Comparison of ENCODE assay signal across 8 cellular contexts in the genomic region with DNA sequence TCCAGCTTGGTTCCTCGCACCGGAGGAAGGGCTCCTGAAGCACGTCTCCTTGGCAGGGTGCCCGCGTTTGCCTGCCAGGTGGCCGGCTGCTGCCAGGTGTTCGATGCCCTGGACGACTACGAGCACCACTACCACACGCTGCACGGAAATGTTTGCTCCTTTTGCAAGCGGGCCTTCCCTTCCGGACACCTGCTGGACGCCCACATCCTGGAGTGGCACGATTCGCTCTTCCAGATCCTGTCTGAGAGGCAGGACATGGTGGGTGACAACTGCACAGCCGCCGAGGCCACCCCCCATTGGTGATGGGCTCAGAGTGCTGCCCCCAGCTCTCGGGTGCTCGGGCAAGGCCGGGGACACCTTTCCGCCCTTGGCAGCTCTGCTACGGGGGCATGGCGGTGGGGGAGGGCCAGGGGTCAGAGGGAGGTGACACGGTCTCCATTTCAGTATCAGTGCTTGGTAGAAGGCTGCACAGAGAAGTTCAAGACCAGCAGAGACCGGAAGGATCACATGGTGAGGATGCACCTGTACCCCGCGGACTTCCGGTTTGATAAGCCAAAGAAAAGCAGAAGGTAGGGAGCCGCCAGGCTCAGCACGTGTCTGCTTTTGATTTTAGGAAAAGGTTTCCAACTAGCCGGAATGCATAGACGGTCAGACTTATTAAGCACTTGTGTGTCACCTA. TPM values are rescaled to one million over a fixed set of nuclear protein-coding genes. Genes with fewer than 3 reads are reported as not detected.
DNase-seq lines count a peak whose midpoint lies in the region; ATAC-seq and TF ChIP-seq lines count a peak whose summit lies in the region.

No MANE protein-coding gene starts in this region.

- H3K9me2 ChIP-seq in Karpas-422 (replicated peaks; ENCODE audit: insufficient read depth, low read length), result no peaks in the 10 kb centered on the region

- TF ChIP-seq CTCF in C4-2B (conservative IDR thresholded peaks at IDR 0.05) (no peak), vagina (IDR thresholded peaks at IDR 0.05) (no peak)

- H3K27me3 ChIP-seq in Karpas-422 (ENCODE audit: low read length) (no peaks in the 10 kb centered on the region), mucosa of rectum (ENCODE audit: control insufficient read depth in 2 of 2, insufficient read depth in 2 of 2, low read length in 2 of 2) (no peaks in the 10 kb centered on the region), vagina (no peaks in the 10 kb centered on the region)

- H3K9me3 Mint-ChIP-seq in activated naive CD8-positive, alpha-beta T cell treated with anti-CD3 and anti-CD28 coated beads, Interleukin-2, amount 50 U/mL, for 24 hours, result no peaks in the 10 kb centered on the region

- H3K27ac ChIP-seq in C4-2B (peak overlapping the region; percentile 92), Karpas-422 (ENCODE audit: low read length) (no peak overlapping the region), mucosa of rectum (ENCODE audit: low read depth in 2 of 2, low read length in 2 of 2) (peak overlapping the region; percentile 87 to 96), vagina (no peak overlapping the region)

- no peak overlapping the region for H3K27ac Mint-ChIP-seq in activated naive CD8-positive, alpha-beta T cell treated with anti-CD3 and anti-CD28 coated beads, Interleukin-2, amount 50 U/mL, for 24 hours

- H4K20me1 ChIP-seq in Karpas-422 (ENCODE audit: insufficient read depth, low read depth, low read length), result peaks cover 26% of the 10 kb centered on the region; the same call in 1 of the 2 replicates

- H3K9me3 ChIP-seq in Karpas-422 (ENCODE audit: low read length) (no peaks in the 10 kb centered on the region), mucosa of rectum (ENCODE audit: control insufficient read depth in 2 of 2, low read length in 2 of 2) (no peaks in the 10 kb centered on the region), vagina (no peaks in the 10 kb centered on the region)

- H3K4me1 ChIP-seq in Karpas-422 (ENCODE audit: low read length) (peaks cover 18% of the 10 kb centered on the region), mucosa of rectum (ENCODE audit: control insufficient read depth in 2 of 2, insufficient read depth in 2 of 2, low read length in 2 of 2) (peaks cover 20 to 27% of the 10 kb centered on the region in 2 donors), vagina (peaks cover 37% of the 10 kb centered on the region)

- no peak for TF ChIP-seq POLR2A in vagina (IDR thresholded peaks at IDR 0.05)

- intact Hi-C loops in vagina (cut with DNase I), result loop anchor here (5.0 kb wide), 1 partner anchor 82 kb away; the partner anchor contains the start of gene MTG1

- peaks cover 40% of the 10 kb centered on the region for H3K79me2 ChIP-seq in Karpas-422 (ENCODE audit: low read length)

- H3K36me3 ChIP-seq in Karpas-422 (ENCODE audit: insufficient read depth, low read length) (peaks cover 16% of the 10 kb centered on the region), mucosa of rectum (ENCODE audit: control insufficient read depth in 2 of 2, insufficient read depth in 2 of 2, low read length in 2 of 2) (peaks cover 14 to 16% of the 10 kb centered on the region in 2 donors), vagina (peaks cover 0 to 14% of the 10 kb centered on the region in 2 donors)

- peaks cover 32% of the 10 kb centered on the region for H3K4me1 Mint-ChIP-seq in activated naive CD8-positive, alpha-beta T cell treated with anti-CD3 and anti-CD28 coated beads, Interleukin-2, amount 50 U/mL, for 24 hours

- peak overlapping the region; percentile 91 for H3K4me2 ChIP-seq in Karpas-422 (ENCODE audit: low read depth, low read length, poor library complexity, severe bottlenecking)

- H3K36me3 Mint-ChIP-seq in activated naive CD8-positive, alpha-beta T cell treated with anti-CD3 and anti-CD28 coated beads, Interleukin-2, amount 50 U/mL, for 24 hours (ENCODE audit: low read depth), result peaks cover 26% of the 10 kb centered on the region

- H3K4me3 Mint-ChIP-seq in activated naive CD8-positive, alpha-beta T cell treated with anti-CD3 and anti-CD28 coated beads, Interleukin-2, amount 50 U/mL, for 24 hours, result peak overlapping the region; percentile 69

- H2AFZ ChIP-seq in Karpas-422 (ENCODE audit: low read length), result no peak overlapping the region

- DNase-seq in Karpas-422 (no peak), midbrain (lab: John Stamatoyannopoulos, UW) (no peak), vagina (ENCODE audit: extremely low spot score in 2 of 2) (no peak)
- no peak for DNase-seq in activated naive CD8-positive, alpha-beta T cell treated with anti-CD3 and anti-CD28 coated beads, Interleukin-2, amount 50 U/mL, for 24 hours
- DNase-seq in activated CD8-positive, alpha-beta memory T cell treated with anti-CD3 and anti-CD28 coated beads for 24 hours, result no peak

- peaks cover 2% of the 10 kb centered on the region for H3K27me3 Mint-ChIP-seq in activated naive CD8-positive, alpha-beta T cell treated with anti-CD3 and anti-CD28 coated beads, Interleukin-2, amount 50 U/mL, for 24 hours

- no peak overlapping the region for H3K9ac ChIP-seq in Karpas-422 (ENCODE audit: low read length)
- peak overlapping the region; percentile 41 to 54 for H3K9ac ChIP-seq in mucosa of rectum (ENCODE audit: low read depth in 1 of 2, low read length in 2 of 2)

- no peak for ATAC-seq in activated naive CD8-positive, alpha-beta T cell treated with anti-CD3 and anti-CD28 coated beads, Interleukin-2, amount 50 U/mL, for 24 hours
- ATAC-seq in GM21723 (IDR thresholded peaks at IDR 0.05; ENCODE audit: unreplicated experiment), result no peak

- peak overlapping the region; percentile 96; the same call in 1 of the 2 replicates for H3K4me3 ChIP-seq in Karpas-422 (ENCODE audit: low read length)
- peak overlapping the region; percentile 53 to 88 for H3K4me3 ChIP-seq in mucosa of rectum (ENCODE audit: low read length in 2 of 2)
- peak overlapping the region in 1 of 2 donors; percentile 89 for H3K4me3 ChIP-seq in vagina

RNA-seq across cellular contexts. Expression of gene ZNF511, which starts 1.1 kb away (rescaled TPM):
- total RNA-seq in Karpas-422 (2014; rRNA removed; shearing (Covaris generic); ENCODE audit: low replicate concordance), result 14.0 and 38.6 TPM in 2 replicates
- total RNA-seq in vagina, result 36.3 TPM

RNA-seq across cellular contexts. Expression of gene TUBGCP2, which starts 1.2 kb away (rescaled TPM):
- total RNA-seq in Karpas-422 (2014; rRNA removed; shearing (Covaris generic); ENCODE audit: low replicate concordance), result 21.4 and 29.5 TPM in 2 replicates
- total RNA-seq in vagina, result 41.7 TPM

RNA-seq across cellular contexts. Expression of gene CALY, which starts 26.8 kb away (rescaled TPM):
- total RNA-seq in Karpas-422 (2014; rRNA removed; shearing (Covaris generic); ENCODE audit: low replicate concordance), result not detected in 2 replicates
- 4.7 TPM for total RNA-seq in vagina

RNA-seq across cellular contexts. Expression of gene ADAM8, which starts 33.2 kb away (rescaled TPM):
- total RNA-seq in Karpas-422 (2014; rRNA removed; shearing (Covaris generic); ENCODE audit: low replicate concordance), result 0.71 and 3.8 TPM in 2 replicates
- total RNA-seq in vagina, result 11.0 TPM

RNA-seq across cellular contexts. Expression of gene PRAP1, which starts 37.3 kb away (rescaled TPM):
- not detected in 2 replicates for total RNA-seq in Karpas-422 (2014; rRNA removed; shearing (Covaris generic); ENCODE audit: low replicate concordance)
- not detected for total RNA-seq in vagina

Comparison
In these comparisons a context has a peak if more than half of its experiments do, and no peak if none do; other contexts are left out.
1. H3K27ac ChIP-seq: peak in C4-2B (single experiment) and mucosa of rectum (2 of 2); none in Karpas-422 (single experiment) and vagina (single experiment).